Comparison of ENCODE assay signal across 1 cellular context in genomic region chr17:56359518-56359917, GRCh38.
TF ChIP-seq lines count a peak whose summit lies in the region.

No MANE protein-coding gene starts in this region.

TF ChIP-seq in H1, 55 proteins besides CTCF, POLR2A, EP300 and RAD21:
- no peak for TF ChIP-seq SIN3A (conservative IDR thresholded peaks at IDR 0.05 in 1 of 2, IDR thresholded peaks at IDR 0.05 in 1 of 2; ENCODE audit: low read depth in 1 of 2, low read length in 2 of 2)
- no peak for TF ChIP-seq RFX5 (IDR thresholded peaks at IDR 0.05; ENCODE audit: borderline replicate concordance, low read depth, low read length)
- TF ChIP-seq CEBPB (IDR thresholded peaks at IDR 0.05; ENCODE audit: low read depth, low read length) = no peak
- TF ChIP-seq CBX5 (IDR thresholded peaks at IDR 0.05; ENCODE audit: low read depth, low read length) = no peak
- no peak for TF ChIP-seq TAF1 (IDR thresholded peaks at IDR 0.05; ENCODE audit: low read depth, low read length)
- TF ChIP-seq ATF2 (IDR thresholded peaks at IDR 0.05; ENCODE audit: low read length) = no peak
- TF ChIP-seq KDM1A (IDR thresholded peaks at IDR 0.05; ENCODE audit: borderline replicate concordance, low read length) = no peak
- no peak for TF ChIP-seq SIRT6 (IDR thresholded peaks at IDR 0.05; ENCODE audit: low read length)
- TF ChIP-seq NRF1 (IDR thresholded peaks at IDR 0.05; ENCODE audit: low read depth, low read length) = no peak
- no peak for TF ChIP-seq SP1 (IDR thresholded peaks at IDR 0.05; ENCODE audit: low read depth, low read length)
- TF ChIP-seq NANOG (IDR thresholded peaks at IDR 0.05; ENCODE audit: insufficient read depth, low read depth, low read length, poor library complexity, severe bottlenecking) = no peak
- TF ChIP-seq KDM4A (IDR thresholded peaks at IDR 0.05; ENCODE audit: low read depth, low read length, severe bottlenecking) = no peak
- TF ChIP-seq RNF2 (IDR thresholded peaks at IDR 0.05; ENCODE audit: borderline replicate concordance, low read depth, low read length, missing control alignments, poor library complexity, severe bottlenecking) = no peak
- TF ChIP-seq, protein P1, sequence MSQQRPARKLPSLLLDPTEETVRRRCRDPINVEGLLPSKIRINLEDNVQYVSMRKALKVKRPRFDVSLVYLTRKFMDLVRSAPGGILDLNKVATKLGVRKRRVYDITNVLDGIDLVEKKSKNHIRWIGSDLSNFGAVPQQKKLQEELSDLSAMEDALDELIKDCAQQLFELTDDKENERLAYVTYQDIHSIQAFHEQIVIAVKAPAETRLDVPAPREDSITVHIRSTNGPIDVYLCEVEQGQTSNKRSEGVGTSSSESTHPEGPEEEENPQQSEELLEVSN (IDR thresholded peaks at IDR 0.05) = no peak
- no peak for TF ChIP-seq BRCA1 (IDR thresholded peaks at IDR 0.05; ENCODE audit: low read depth, low read length)
- TF ChIP-seq CBX8 (IDR thresholded peaks at IDR 0.05; ENCODE audit: borderline replicate concordance, low read depth, low read length) = no peak
- no peak for TF ChIP-seq POLR2AphosphoS5 (IDR thresholded peaks at IDR 0.05; ENCODE audit: low read depth, low read length)
- no peak for TF ChIP-seq RBBP5 (IDR thresholded peaks at IDR 0.05; ENCODE audit: borderline replicate concordance, low read depth, low read length)
